Comparison of ENCODE assay signal across 1 cellular context in genomic region chr5:131281133-131281867, GRCh38.
TF ChIP-seq lines count a peak whose summit lies in the region.

No MANE protein-coding gene starts in this region.

TF ChIP-seq in IMR-90, 13 proteins besides CTCF, POLR2A, EP300 and RAD21 (continued from another document):
- TF ChIP-seq ELK1 (IDR thresholded peaks at IDR 0.05; ENCODE audit: borderline replicate concordance, low read depth, low read length), result no peak
